Comparison of ENCODE assay signal across 8 cellular contexts in the genomic region with DNA sequence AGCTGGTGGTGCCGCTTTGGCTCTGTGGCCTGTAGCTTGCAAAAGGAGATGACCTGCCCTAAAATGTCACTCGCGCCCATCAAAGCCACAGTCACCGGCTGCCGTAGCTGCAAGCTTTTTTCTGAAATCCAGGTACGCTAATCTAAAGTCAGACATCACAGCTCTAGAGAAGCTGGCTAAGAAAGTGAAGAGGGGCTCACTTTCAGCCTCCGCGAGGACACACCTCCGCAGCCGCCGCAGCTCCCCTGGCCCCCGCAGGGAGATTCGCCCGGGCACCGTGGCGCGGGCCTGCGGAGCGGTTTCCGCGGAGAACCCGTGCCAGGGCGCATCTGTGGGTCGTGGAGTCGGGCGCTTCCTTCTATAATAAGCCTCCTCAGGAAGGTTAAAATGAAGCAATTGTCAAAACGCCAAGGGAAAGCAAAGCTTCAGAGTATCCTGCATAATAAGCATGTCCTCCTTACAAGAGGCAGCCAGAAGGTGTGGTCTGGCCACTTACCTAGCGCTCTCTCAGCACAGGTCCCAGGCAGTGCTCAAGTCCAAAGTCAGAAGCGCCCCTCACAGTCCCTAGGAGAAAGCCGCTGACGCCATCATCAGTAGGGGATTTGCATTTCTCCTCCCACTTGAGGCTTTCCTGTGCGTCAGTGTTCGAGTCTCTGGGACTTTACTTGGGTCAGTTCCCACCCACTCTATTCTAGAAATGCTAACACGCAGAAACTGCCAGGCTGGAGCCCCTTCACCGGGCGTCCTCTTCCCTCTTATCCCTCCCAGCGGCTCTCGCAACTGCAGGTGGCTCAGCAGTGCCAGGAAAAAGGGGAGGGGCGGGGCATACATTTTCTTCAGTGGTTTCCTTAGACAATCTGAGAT. TPM values are rescaled to one million over a fixed set of nuclear protein-coding genes. Genes with fewer than 3 reads are reported as not detected.
DNase-seq lines count a peak whose midpoint lies in the region; ATAC-seq, FAIRE-seq and TF ChIP-seq lines count a peak whose summit lies in the region.

A gene with protein sequence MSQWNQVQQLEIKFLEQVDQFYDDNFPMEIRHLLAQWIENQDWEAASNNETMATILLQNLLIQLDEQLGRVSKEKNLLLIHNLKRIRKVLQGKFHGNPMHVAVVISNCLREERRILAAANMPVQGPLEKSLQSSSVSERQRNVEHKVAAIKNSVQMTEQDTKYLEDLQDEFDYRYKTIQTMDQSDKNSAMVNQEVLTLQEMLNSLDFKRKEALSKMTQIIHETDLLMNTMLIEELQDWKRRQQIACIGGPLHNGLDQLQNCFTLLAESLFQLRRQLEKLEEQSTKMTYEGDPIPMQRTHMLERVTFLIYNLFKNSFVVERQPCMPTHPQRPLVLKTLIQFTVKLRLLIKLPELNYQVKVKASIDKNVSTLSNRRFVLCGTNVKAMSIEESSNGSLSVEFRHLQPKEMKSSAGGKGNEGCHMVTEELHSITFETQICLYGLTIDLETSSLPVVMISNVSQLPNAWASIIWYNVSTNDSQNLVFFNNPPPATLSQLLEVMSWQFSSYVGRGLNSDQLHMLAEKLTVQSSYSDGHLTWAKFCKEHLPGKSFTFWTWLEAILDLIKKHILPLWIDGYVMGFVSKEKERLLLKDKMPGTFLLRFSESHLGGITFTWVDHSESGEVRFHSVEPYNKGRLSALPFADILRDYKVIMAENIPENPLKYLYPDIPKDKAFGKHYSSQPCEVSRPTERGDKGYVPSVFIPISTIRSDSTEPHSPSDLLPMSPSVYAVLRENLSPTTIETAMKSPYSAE (minus strand): TSS at position 544 of the 864 bp plus-strand sequence. CDS start 2,791 bp downstream, outside the sequence.

- H3K4me1 ChIP-seq in A673 (ENCODE audit: insufficient read depth, low read length, poor library complexity, severe bottlenecking) (peaks cover 15% of the 10 kb centered on the region), iPS DF 6.9 (ENCODE audit: control insufficient read depth, insufficient read depth, low read length) (peaks cover 3% of the 10 kb centered on the region; the same call in 1 of the 2 replicates), small intestine (ENCODE audit: control insufficient read depth in 2 of 2, insufficient read depth in 1 of 2, low read depth in 1 of 2, low read length in 1 of 2) (peaks cover 0 to 3% of the 10 kb centered on the region in 2 donors)

- H3K36me3 ChIP-seq in A673 (ENCODE audit: insufficient read depth, low read length, poor library complexity, severe bottlenecking) (no peaks in the 10 kb centered on the region), iPS DF 6.9 (ENCODE audit: control insufficient read depth, insufficient read depth, low read length) (no peaks in the 10 kb centered on the region), small intestine (ENCODE audit: control insufficient read depth in 2 of 2, insufficient read depth in 2 of 2, low read length in 2 of 2) (no peaks in the 10 kb centered on the region)

- WGBS in iPS DF 6.9 (ENCODE audit: insufficient coverage, insufficient read length), result no CpG with 5 or more reads among the region's 39 CpGs
- 1 to 3% (median 1%) methylated on average over 39 of the region's 39 CpGs for WGBS in small intestine, 3 donors

- BruUV-seq in A673 (replicated peaks; lab: Mats Ljungman, UMichigan), result no TSS peak

- H3K4me3 ChIP-seq in A673 (ENCODE audit: low read depth, low read length, poor library complexity, severe bottlenecking) (peak within 1 kb of the TSS; percentile 42), iPS DF 6.9 (ENCODE audit: low read length) (peak within 1 kb of the TSS; percentile 69; the same call in 1 of the 2 replicates), small intestine (ENCODE audit: low read depth in 1 of 2, low read length in 2 of 2) (peak within 1 kb of the TSS; percentile 53 to 60)

- ATAC-seq in GM18873 (IDR thresholded peaks at IDR 0.05; ENCODE audit: low FRiP score, unreplicated experiment), result peak; percentile 87
- peak; percentile 86 for ATAC-seq in HG03159 (IDR thresholded peaks at IDR 0.05; ENCODE audit: unreplicated experiment)

- no peak for TF ChIP-seq CTCF in A673 (conservative IDR thresholded peaks at IDR 0.05; ENCODE audit: low read depth, low read length)

- intact Hi-C loops in A673 (cut with micrococcal nuclease; ENCODE audit: unreplicated experiment), result no loop called here

- POLR2A ChIA-PET in A673 (lab: Charles Lee; ENCODE audit: low non-redundant PET), result interaction anchor here (0.6 kb wide), 1 partner anchor 92 kb away, joined by 3 read pairs; no protein-coding TSS in a partner anchor

- H3K9me3 ChIP-seq in A673 (ENCODE audit: low read depth, low read length, poor library complexity, severe bottlenecking), result no peaks in the 10 kb centered on the region
- no peaks in the 10 kb centered on the region for H3K9me3 ChIP-seq in iPS DF 6.9 (ENCODE audit: control insufficient read depth, insufficient read depth, low read length)
- no peaks in the 10 kb centered on the region for H3K9me3 ChIP-seq in small intestine (ENCODE audit: control insufficient read depth, low read depth)

- CTCF ChIA-PET in A673 (lab: Charles Lee), result no interaction called here

- peak; percentile 59 for DNase-seq in A673 (ENCODE audit: low spot score)
- DNase-seq in T follicular helper cell (ENCODE audit: low read depth), result peak; percentile 75
- DNase-seq in activated naive CD8-positive, alpha-beta T cell treated with anti-CD3 and anti-CD28 coated beads, Interleukin-2, amount 50 U/mL, for 16 hours (ENCODE audit: low read depth, low spot score), result peak; percentile 40
- DNase-seq in iPS DF 6.9 (ENCODE audit: low read depth, low spot score), result peak; percentile 41
- DNase-seq in small intestine, result peak; percentile 76
- no peak for DNase-seq in ecto neural progenitor cell (ENCODE audit: low spot score)

- FAIRE-seq in small intestine (lab: Jason Lieb, UNC), result no peak

- no peak within 1 kb of the TSS for H3K27ac ChIP-seq in A673 (ENCODE audit: low read depth, low read length, poor library complexity, severe bottlenecking)
- no peak within 1 kb of the TSS for H3K27ac ChIP-seq in iPS DF 6.9 (ENCODE audit: low read length)
- peak within 1 kb of the TSS; percentile 71 to 97 for H3K27ac ChIP-seq in small intestine (ENCODE audit: low read depth in 1 of 2, low read length in 1 of 2)

- H3K27me3 ChIP-seq in A673 (replicated peaks; ENCODE audit: insufficient read depth, low read depth, low read length, poor library complexity) (peaks cover 5% of the 10 kb centered on the region), iPS DF 6.9 (ENCODE audit: control insufficient read depth, insufficient read depth, low read length) (peaks cover 2% of the 10 kb centered on the region; the same call in 1 of the 2 replicates), small intestine (ENCODE audit: control insufficient read depth in 2 of 2, insufficient read depth in 2 of 2, low read length in 2 of 2) (no peaks in the 10 kb centered on the region)

RNA-seq across cellular contexts. Expression of the gene that starts here (rescaled TPM):
- total RNA-seq in A673 (2021), result 0.33 and 0.71 TPM in 2 replicates
- 1 to 10 TPM; 1.0 to 2.2 (median 1.1) TPM for polyA plus RNA-seq in small intestine

Comparison
In these comparisons a context has a peak if more than half of its experiments do, and no peak if none do; other contexts are left out.
1. Peak in DNase-seq and H3K4me3 ChIP-seq in A673; RNA of the gene not detected or under 1 TPM.
2. H3K27ac ChIP-seq: peak in small intestine (2 of 2); none in A673 (single experiment) and iPS DF 6.9 (single experiment).
3. Peak in every context shown above with its lines, with median percentiles within 50 percentile points of each other: H3K4me3 ChIP-seq.